In genomic region chr5:19555436-19555835, GRCh38 we compare ENCODE assay signal across 27 cellular contexts.
DNase-seq lines count a peak whose midpoint lies in the region; ATAC-seq, FAIRE-seq and TF ChIP-seq lines count a peak whose summit lies in the region.
"Had no signal": no experiment of that assay in that cellular context is flagged by ENCODE, and none has a peak within 500 bp of the region (broad histone marks: within the 10 kb centered on the region; RNA-seq: fewer than 3 reads in every experiment).

No MANE protein-coding gene starts in this region.

- H3K9me3 ChIP-seq in neural progenitor cell (ENCODE audit: low read depth) (no peaks in the 10 kb centered on the region), Karpas-422 (ENCODE audit: low read length) (peaks cover 20% of the 10 kb centered on the region)
- H3K9me3 ChIP-seq: Caco-2 had no signal

- TF ChIP-seq POLR2A in H54 (IDR thresholded peaks at IDR 0.05; ENCODE audit: low read depth, low read length) = no peak

- FAIRE-seq in H54 (lab: Jason Lieb, UNC) = no peak
- FAIRE-seq: A204.1, GM12892, GM19239 had no signal

- H3K36me3 Mint-ChIP-seq in GM23338 (ENCODE audit: low read depth) (no peaks in the 10 kb centered on the region), WTC11 (no peaks in the 10 kb centered on the region; the same call in 1 of the 2 replicates), neural progenitor cell (no peaks in the 10 kb centered on the region)
- H3K36me3 Mint-ChIP-seq: CD8-positive, alpha-beta T cell; T-cell had no signal

- H3K79me2 ChIP-seq in GM23338 (replicated peaks; ENCODE audit: insufficient read depth) (no peaks in the 10 kb centered on the region), neural progenitor cell (ENCODE audit: low read depth) (no peaks in the 10 kb centered on the region), Karpas-422 (ENCODE audit: low read length) (no peaks in the 10 kb centered on the region)

- H4K20me1 ChIP-seq in GM23338 (replicated peaks; ENCODE audit: insufficient read depth) (no peaks in the 10 kb centered on the region), neural progenitor cell (ENCODE audit: low read depth) (no peaks in the 10 kb centered on the region), Karpas-422 (ENCODE audit: insufficient read depth, low read depth, low read length) (no peaks in the 10 kb centered on the region)

- POLR2A ChIA-PET in WTC11 (lab: Charles Lee) = no interaction called here

- H3K36me3 ChIP-seq in GM23338 (ENCODE audit: insufficient read depth) (no peaks in the 10 kb centered on the region), neural progenitor cell (no peaks in the 10 kb centered on the region), Karpas-422 (ENCODE audit: insufficient read depth, low read length) (no peaks in the 10 kb centered on the region)

- peaks cover 11% of the 10 kb centered on the region for H3K9me2 ChIP-seq in GM23338 (ENCODE audit: insufficient read depth)
- H3K9me2 ChIP-seq in Karpas-422 (replicated peaks; ENCODE audit: insufficient read depth, low read length) = no peaks in the 10 kb centered on the region

- H3K9me3 Mint-ChIP-seq in GM23338 = peaks cover 7% of the 10 kb centered on the region; the same call in 1 of the 3 replicates
- peaks cover 27% of the 10 kb centered on the region for H3K9me3 Mint-ChIP-seq in WTC11
- no peaks in the 10 kb centered on the region for H3K9me3 Mint-ChIP-seq in neural progenitor cell

- no peak overlapping the region for H3K4me3 ChIP-seq in GM23338
- no peak overlapping the region for H3K4me3 ChIP-seq in neural progenitor cell
- no peak overlapping the region for H3K4me3 ChIP-seq in Karpas-422 (ENCODE audit: low read length)

- no peak overlapping the region for H2AFZ ChIP-seq in GM23338
- H2AFZ ChIP-seq in neural progenitor cell (replicated peaks) = peak overlapping the region; percentile 26
- H2AFZ ChIP-seq in Karpas-422 (ENCODE audit: low read length) = no peak overlapping the region

- no peaks in the 10 kb centered on the region for H3F3A ChIP-seq in GM23338 (replicated peaks; ENCODE audit: low read depth)
- no peaks in the 10 kb centered on the region for H3F3A ChIP-seq in neural progenitor cell (ENCODE audit: low read depth)

- H3K27me3 Mint-ChIP-seq in GM23338 (ENCODE audit: insufficient read depth, low read depth, poor library complexity) (no peaks in the 10 kb centered on the region), WTC11 (ENCODE audit: low read depth) (no peaks in the 10 kb centered on the region), neural progenitor cell (ENCODE audit: insufficient read depth, low read depth) (peaks cover 2% of the 10 kb centered on the region)
- H3K27me3 Mint-ChIP-seq: T-cell had no signal

- TF ChIP-seq CTCF in GM23338 (conservative IDR thresholded peaks at IDR 0.05; ENCODE audit: low read depth in 2 of 2) (peak in 1 of 2 experiments; percentile 40; a peak in 2 of 4 replicates), WTC11 (IDR thresholded peaks at IDR 0.05) (no peak), neural progenitor cell (IDR thresholded peaks at IDR 0.05) (no peak)

- CTCF ChIA-PET in WTC11 (lab: Charles Lee) = interaction anchor here (1.0 kb wide), 1 partner anchor 53 kb away, joined by 5 read pairs; no protein-coding TSS in a partner anchor

- H3K27me3 ChIP-seq in GM23338 (ENCODE audit: insufficient read depth) = no peaks in the 10 kb centered on the region
- no peaks in the 10 kb centered on the region for H3K27me3 ChIP-seq in neural progenitor cell
- H3K27me3 ChIP-seq in Karpas-422 (ENCODE audit: low read length) = no peaks in the 10 kb centered on the region

- H3K4me1 ChIP-seq in GM23338 (ENCODE audit: insufficient read depth) = no peaks in the 10 kb centered on the region
- no peaks in the 10 kb centered on the region for H3K4me1 ChIP-seq in neural progenitor cell
- H3K4me1 ChIP-seq in Karpas-422 (ENCODE audit: low read length) = no peaks in the 10 kb centered on the region
- H3K4me1 ChIP-seq: Caco-2 had no signal

- H3K4me1 Mint-ChIP-seq in GM23338 = no peaks in the 10 kb centered on the region
- H3K4me1 Mint-ChIP-seq in WTC11 = no peaks in the 10 kb centered on the region
- H3K4me1 Mint-ChIP-seq in neural progenitor cell = no peaks in the 10 kb centered on the region
- H3K4me1 Mint-ChIP-seq: T-cell had no signal

- H3K9ac ChIP-seq in neural progenitor cell (no peak overlapping the region), Karpas-422 (ENCODE audit: low read length) (no peak overlapping the region)

- H3K4me2 ChIP-seq in GM23338 = no peak overlapping the region
- H3K4me2 ChIP-seq in neural progenitor cell = no peak overlapping the region
- no peak overlapping the region for H3K4me2 ChIP-seq in Karpas-422 (ENCODE audit: low read depth, low read length, poor library complexity, severe bottlenecking)

- ATAC-seq in GM23338 = no peak
- peak; percentile 85 for ATAC-seq in WTC11
- ATAC-seq in HG03342 (IDR thresholded peaks at IDR 0.05; ENCODE audit: unreplicated experiment) = no peak
- ATAC-seq: CD8-positive, alpha-beta T cell; Panc1; T-cell had no signal

- H3K27ac Mint-ChIP-seq in GM23338 (no peak overlapping the region; the same call in 1 of the 2 replicates), WTC11 (no peak overlapping the region), neural progenitor cell (no peak overlapping the region)
- H3K27ac Mint-ChIP-seq: CD8-positive, alpha-beta T cell; T-cell had no signal

- H3K4me3 Mint-ChIP-seq in GM23338 (no peak overlapping the region), WTC11 (no peak overlapping the region), neural progenitor cell (no peak overlapping the region)
- H3K4me3 Mint-ChIP-seq: CD8-positive, alpha-beta T cell; T-cell had no signal

- H3K27ac ChIP-seq in GM23338 (ENCODE audit: low read depth) (no peak overlapping the region), neural progenitor cell (no peak overlapping the region), Karpas-422 (ENCODE audit: low read length) (no peak overlapping the region)
- H3K27ac ChIP-seq: C4-2B, RWPE1 had no signal

- peak; percentile 15 for DNase-seq in NCI-H82 (lab: John Stamatoyannopoulos, UW)
- DNase-seq in NCI-H82 treated with DMSO at 0.1 percent for 48 hours (lab: John Stamatoyannopoulos, UW; ENCODE audit: unreplicated experiment) = no peak
- peak; percentile 5 for DNase-seq in GM23338 (ENCODE audit: low spot score)
- DNase-seq in WTC11 (ENCODE audit: low spot score) = no peak
- peak; percentile 13 for DNase-seq in neural progenitor cell (ENCODE audit: low spot score)
- no peak for DNase-seq in Karpas-422
- DNase-seq in H54 (ENCODE audit: insufficient read length, low spot score) = no peak
- DNase-seq: AML-193; Caco-2; CD8-positive, alpha-beta T cell; DMS79; MV-4-11; NCI-H1105 treated with DMSO at 0.1 percent for 48 hours; NCI-H146; NCI-H1930; NCI-H2107; NCI-H226; NCI-H510A treated with DMSO at 0.1 percent for 48 hours; SHP77; T-cell had no signal

TF ChIP-seq in GM23338, 12 proteins besides CTCF, POLR2A, EP300 and RAD21 (continues in another document):
- no peak for TF ChIP-seq NANOG (IDR thresholded peaks at IDR 0.05; ENCODE audit: borderline replicate concordance)
- TF ChIP-seq POLR2AphosphoS5 (IDR thresholded peaks at IDR 0.05; ENCODE audit: low read depth) = no peak
- TF ChIP-seq JUNB (IDR thresholded peaks at IDR 0.05; ENCODE audit: unreplicated experiment) = no peak
- TF ChIP-seq ETS1 (IDR thresholded peaks at IDR 0.05) = no peak
- no peak for TF ChIP-seq EZH2phosphoT487 (IDR thresholded peaks at IDR 0.05; ENCODE audit: unreplicated experiment)
- no peak for TF ChIP-seq EZH2 (IDR thresholded peaks at IDR 0.05; ENCODE audit: low read depth, unreplicated experiment)

TF ChIP-seq in WTC11, 78 proteins besides CTCF, POLR2A, EP300 and RAD21:
- TF ChIP-seq IRF1 (CRISPR knock-in tag; IDR thresholded peaks at IDR 0.05) (no peak), E2F1 (CRISPR knock-in tag; IDR thresholded peaks at IDR 0.05) (no peak), ZNF121 (CRISPR knock-in tag; IDR thresholded peaks at IDR 0.05) (no peak), PRRX2 (CRISPR knock-in tag; IDR thresholded peaks at IDR 0.05) (no peak), JUN (CRISPR knock-in tag; IDR thresholded peaks at IDR 0.05) (no peak), STAT6 (CRISPR knock-in tag; conservative IDR thresholded peaks at IDR 0.05; ENCODE audit: low read depth) (no peak)

Comparison
In these comparisons a context has a peak if more than half of its experiments do, and no peak if none do; other contexts are left out.
1. DNase-seq: peak in NCI-H82 (single experiment), GM23338 (single experiment) and neural progenitor cell (single experiment); none in NCI-H82 treated with DMSO at 0.1 percent for 48 hours (single experiment), WTC11 (single experiment), Karpas-422 (single experiment) and H54 (single experiment).